Comparison of ENCODE assay signal across 21 cellular contexts in genomic region chr6:111834356-111834755, GRCh38. TPM values are rescaled to one million over a fixed set of nuclear protein-coding genes. Genes with fewer than 3 reads are reported as not detected.
A peak's percentile ranks its signal among the peaks of the same experiment; 100 is the strongest.
DNase-seq lines count a peak whose midpoint lies in the region; ATAC-seq, FAIRE-seq and TF ChIP-seq lines count a peak whose summit lies in the region.
"Had no signal": no experiment of that assay in that cellular context is flagged by ENCODE, and none has a peak within 500 bp of the region (broad histone marks: within the 10 kb centered on the region; RNA-seq: fewer than 3 reads in every experiment).

No MANE protein-coding gene starts in this region.

- peaks cover 66% of the 10 kb centered on the region for H3K4me1 Mint-ChIP-seq in activated naive CD4-positive, alpha-beta T cell treated with anti-CD3 and anti-CD28 coated beads, Interleukin-2, amount 10 ng/mL, durations not matched to agents 7 days and 5 days
- H3K4me1 Mint-ChIP-seq in T-helper 17 cell: peaks cover 69% of the 10 kb centered on the region
- peaks cover 41 to 63% of the 10 kb centered on the region in 2 donors for H3K4me1 Mint-ChIP-seq in stimulated activated naive B cell treated with anti-CD40 and anti-IgM and Interleukin-4, amounts not matched to agents 10 μg/mL and 1 μg/mL and 100 μg/mL, for 72 hours

- no peak overlapping the region for H3K56ac ChIP-seq in H1 (replicated peaks; ENCODE audit: insufficient read length, low read depth, low read length)

- peak overlapping the region; percentile 51; the same call in 1 of the 2 replicates for H2BK12ac ChIP-seq in H1 (ENCODE audit: low read depth, low read length)

- no peak for TF ChIP-seq POLR2A in H1 (IDR thresholded peaks at IDR 0.05; ENCODE audit: control extremely low read depth in 1 of 2, low read depth in 2 of 2, low read length in 2 of 2)

- no peak for TF ChIP-seq CTCF in H1 (IDR thresholded peaks at IDR 0.05; ENCODE audit: control extremely low read depth in 1 of 3, insufficient read depth in 1 of 3, low read depth in 1 of 3, low read length in 3 of 3)

- H4K5ac ChIP-seq in H1 (ENCODE audit: insufficient read length, low read depth, low read length): no peak overlapping the region

- H3K4me3 Mint-ChIP-seq in activated naive CD4-positive, alpha-beta T cell treated with anti-CD3 and anti-CD28 coated beads, Interleukin-2, amount 10 ng/mL, durations not matched to agents 7 days and 5 days: no peak overlapping the region
- H3K4me3 Mint-ChIP-seq in T-helper 17 cell: peak overlapping the region; percentile 36
- no peak overlapping the region for H3K4me3 Mint-ChIP-seq in stimulated activated naive B cell treated with anti-CD40 and anti-IgM and Interleukin-4, amounts not matched to agents 10 μg/mL and 1 μg/mL and 100 μg/mL, for 72 hours

- H3K36me3 Mint-ChIP-seq in activated naive CD4-positive, alpha-beta T cell treated with anti-CD3 and anti-CD28 coated beads, Interleukin-2, amount 10 ng/mL, durations not matched to agents 7 days and 5 days: peaks cover 59% of the 10 kb centered on the region
- peaks cover 12 to 33% of the 10 kb centered on the region in 2 donors for H3K36me3 Mint-ChIP-seq in activated naive CD4-positive, alpha-beta T cell treated with anti-CD3 and anti-CD28 coated beads, Interleukin-2, amount 50 U/mL, for 72 hours
- H3K36me3 Mint-ChIP-seq in T-helper 17 cell (ENCODE audit: low read depth): peaks cover 16% of the 10 kb centered on the region
- H3K36me3 Mint-ChIP-seq in stimulated activated naive B cell treated with anti-CD40 and anti-IgM and Interleukin-4, amounts not matched to agents 10 μg/mL and 1 μg/mL and 100 μg/mL, for 72 hours: peaks cover 44 to 46% of the 10 kb centered on the region in 2 donors

- no peaks in the 10 kb centered on the region for H3K27me3 ChIP-seq in H1 (replicated peaks in 1 of 4; ENCODE audit: control insufficient read depth in 3 of 4, extremely low read depth in 1 of 4, insufficient read depth in 3 of 4, low read length in 3 of 4)
- H3K27me3 ChIP-seq: BE2C, MG63 had no signal

- no peak overlapping the region for H3K18ac ChIP-seq in H1 (ENCODE audit: extremely low read depth, low read length)

- H3K27ac ChIP-seq in H1 (ENCODE audit: low read depth, low read length): no peak overlapping the region

- H3K14ac ChIP-seq in H1 (ENCODE audit: insufficient read length): no peak overlapping the region

- H3K79me2 ChIP-seq in H1 (ENCODE audit: control insufficient read depth in 1 of 2, insufficient read depth in 2 of 2, low read length in 2 of 2): no peaks in the 10 kb centered on the region; a peak in 1 of 4 replicates

- H2BK120ac ChIP-seq in H1 (replicated peaks; ENCODE audit: low read depth, low read length): no peak overlapping the region

- 89% methylated on average over 4 of the region's 4 CpGs; no CpG with 5 or more reads in 1 of the 2 experiments for WGBS in H1 (ENCODE audit: extremely low coverage in 1 of 2, insufficient coverage in 1 of 2, insufficient read length in 1 of 2, insufficient replicate concordance in 2 of 2, low coverage in 1 of 2, low lambda C conversion rate in 2 of 2, missing lambda C conversion rate in 1 of 2), 2 experiments

- H4K91ac ChIP-seq in H1 (replicated peaks; ENCODE audit: insufficient read length, low read length): no peak overlapping the region

- no peaks in the 10 kb centered on the region for H3K23me2 ChIP-seq in H1 (ENCODE audit: low read depth, low read length)

- H3K9me3 Mint-ChIP-seq in activated naive CD4-positive, alpha-beta T cell treated with anti-CD3 and anti-CD28 coated beads, Interleukin-2, amount 10 ng/mL, durations not matched to agents 7 days and 5 days: no peaks in the 10 kb centered on the region
- H3K9me3 Mint-ChIP-seq in activated naive CD4-positive, alpha-beta T cell treated with anti-CD3 and anti-CD28 coated beads, Interleukin-2, amount 50 U/mL, for 72 hours: no peaks in the 10 kb centered on the region
- peaks cover 0 to 3% of the 10 kb centered on the region in 2 donors for H3K9me3 Mint-ChIP-seq in stimulated activated naive B cell treated with anti-CD40 and anti-IgM and Interleukin-4, amounts not matched to agents 10 μg/mL and 1 μg/mL and 100 μg/mL, for 72 hours

- H3K9ac ChIP-seq in H1 (replicated peaks in 1 of 4; ENCODE audit: extremely low read depth in 1 of 4, low read depth in 3 of 4, low read length in 3 of 4): no peak overlapping the region

- H3K4me2 ChIP-seq in H1 (ENCODE audit: insufficient read depth in 1 of 2, low read depth in 2 of 2, low read length in 2 of 2): no peak overlapping the region

- POLR2A ChIA-PET in H1 (lab: Charles Lee; ENCODE audit: partially characterized antibody): interaction anchor here (0.6 kb wide), 1 partner anchor 16 kb away, joined by 3 read pairs; no protein-coding TSS in a partner anchor

- no peak overlapping the region for H2BK15ac ChIP-seq in H1 (ENCODE audit: low read length)

- H3K79me1 ChIP-seq in H1 (ENCODE audit: low read depth, low read length): no peaks in the 10 kb centered on the region; the same call in 1 of the 2 replicates

- H2BK5ac ChIP-seq in H1 (ENCODE audit: low read depth, low read length): 0 out of 2 replicates have a peak overlapping the region, but pooled peaks have one; percentile 26

- DNase-seq in activated naive CD4-positive, alpha-beta T cell treated with anti-CD3 and anti-CD28 coated beads, Interleukin-2, amount 10 ng/mL, durations not matched to agents 7 days and 5 days: no peak
- no peak for DNase-seq in activated naive CD4-positive, alpha-beta T cell treated with anti-CD3 and anti-CD28 coated beads, Interleukin-2, amount 50 U/mL, for 72 hours (ENCODE audit: low spot score in 2 of 2)
- no peak for DNase-seq in T-helper 17 cell
- DNase-seq in H1 (ENCODE audit: low read depth in 1 of 2, low spot score in 2 of 2): no peak
- DNase-seq in stimulated activated CD4-positive, alpha-beta T cell treated with anti-CD3 and anti-CD28 coated beads, Interleukin-15, amount 100 ng/mL, for 24 hours: no peak
- DNase-seq in stimulated activated naive B cell treated with anti-CD40 and anti-IgM and Interleukin-4, amounts not matched to agents 10 μg/mL and 1 μg/mL and 100 μg/mL, for 72 hours: no peak
- DNase-seq: BE2C, COR-L47, DMS153, EL, H7, KG1, MG63, NCI-H1105 treated with DMSO at 0.1 percent for 48 hours, NCI-H187 treated with DMSO at 0.1 percent for 48 hours, NCI-H2171, NCI-H446 treated with DMSO at 0.1 percent for 48 hours, NCI-H774, Right ventricle myocardium superior had no signal

- peaks cover 0 to 9% (median 1%) of the 10 kb centered on the region in 4 experiments; a peak in 2 of 7 replicates for H3K4me1 ChIP-seq in H1 (replicated peaks in 1 of 4; ENCODE audit: control insufficient read depth in 3 of 4, insufficient read depth in 4 of 4, low read length in 3 of 4)

- H3K4me3 ChIP-seq in H1 (ENCODE audit: extremely low read depth in 1 of 4, insufficient read depth in 2 of 4, low read depth in 3 of 4, low read length in 4 of 4): no peak overlapping the region
- H3K4me3 ChIP-seq: MG63 had no signal

- peak overlapping the region; percentile 53 for H3K27ac Mint-ChIP-seq in activated naive CD4-positive, alpha-beta T cell treated with anti-CD3 and anti-CD28 coated beads, Interleukin-2, amount 10 ng/mL, durations not matched to agents 7 days and 5 days
- H3K27ac Mint-ChIP-seq in activated naive CD4-positive, alpha-beta T cell treated with anti-CD3 and anti-CD28 coated beads, Interleukin-2, amount 50 U/mL, for 72 hours: peak overlapping the region in 1 of 2 donors; percentile 40
- no peak overlapping the region for H3K27ac Mint-ChIP-seq in T-helper 17 cell
- H3K27ac Mint-ChIP-seq in stimulated activated naive B cell treated with anti-CD40 and anti-IgM and Interleukin-4, amounts not matched to agents 10 μg/mL and 1 μg/mL and 100 μg/mL, for 72 hours: no peak overlapping the region

- H3K4ac ChIP-seq in H1 (replicated peaks; ENCODE audit: insufficient read length, low read depth, low read length): no peak overlapping the region

- H3K23ac ChIP-seq in H1 (ENCODE audit: insufficient read length): no peak overlapping the region

- H3K36me3 ChIP-seq in H1 (ENCODE audit: control insufficient read depth in 2 of 4, insufficient read depth in 4 of 4, low read length in 3 of 4): no peaks in the 10 kb centered on the region
- H3K36me3 ChIP-seq: BE2C, MG63 had no signal

- peaks cover 2 to 3% of the 10 kb centered on the region in 2 experiments for H4K20me1 ChIP-seq in H1 (replicated peaks in 1 of 2; ENCODE audit: control insufficient read depth in 1 of 2, insufficient read depth in 2 of 2, low read length in 2 of 2)

- no peak overlapping the region for H4K8ac ChIP-seq in H1 (ENCODE audit: extremely low read depth, insufficient read depth, low read length)

- TF ChIP-seq EP300 in H1 (IDR thresholded peaks at IDR 0.05; ENCODE audit: borderline replicate concordance in 1 of 2, low read depth in 2 of 2, low read length in 2 of 2): no peak

- no peak for TF ChIP-seq RAD21 in H1 (IDR thresholded peaks at IDR 0.05 in 1 of 2, conservative IDR thresholded peaks at IDR 0.05 in 1 of 2; ENCODE audit: low read depth in 2 of 2, low read length in 2 of 2)

- H3K27me3 Mint-ChIP-seq in activated naive CD4-positive, alpha-beta T cell treated with anti-CD3 and anti-CD28 coated beads, Interleukin-2, amount 10 ng/mL, durations not matched to agents 7 days and 5 days: no peaks in the 10 kb centered on the region
- H3K27me3 Mint-ChIP-seq in T-helper 17 cell: no peaks in the 10 kb centered on the region
- no peaks in the 10 kb centered on the region for H3K27me3 Mint-ChIP-seq in stimulated activated naive B cell treated with anti-CD40 and anti-IgM and Interleukin-4, amounts not matched to agents 10 μg/mL and 1 μg/mL and 100 μg/mL, for 72 hours

- no peak for FAIRE-seq in H1 (lab: Jason Lieb, UNC)

- ATAC-seq in activated naive CD4-positive, alpha-beta T cell treated with anti-CD3 and anti-CD28 coated beads, Interleukin-2, amount 50 U/mL, for 72 hours: no peak
- ATAC-seq in T-helper 17 cell: no peak
- no peak for ATAC-seq in GM21529 (IDR thresholded peaks at IDR 0.05; ENCODE audit: unreplicated experiment)
- ATAC-seq in stimulated activated naive B cell treated with anti-CD40 and anti-IgM and Interleukin-4, amounts not matched to agents 10 μg/mL and 1 μg/mL and 100 μg/mL, for 72 hours (replicated peaks): no peak
- ATAC-seq: Panc1 had no signal

- H3K9me3 ChIP-seq in T-helper 17 cell (ENCODE audit: control insufficient read depth, low read length, poor library complexity, severe bottlenecking) (no peaks in the 10 kb centered on the region), H1 (ENCODE audit: insufficient read depth in 2 of 2, low read depth in 1 of 2, low read length in 1 of 2) (no peaks in the 10 kb centered on the region)
- H3K9me3 ChIP-seq: BE2C, MG63 had no signal

- no peak overlapping the region for H2BK20ac ChIP-seq in H1 (ENCODE audit: low read length)

- H2AFZ ChIP-seq in H1 (ENCODE audit: low read length): no peak overlapping the region

- CTCF ChIA-PET in activated naive CD4-positive, alpha-beta T cell treated with anti-CD3 and anti-CD28 coated beads, Interleukin-2, amount 10 ng/mL, durations not matched to agents 7 days and 5 days (lab: Charles Lee): no interaction called here
- CTCF ChIA-PET in H1 (lab: Charles Lee; ENCODE audit: partially characterized antibody): interaction anchor here (0.6 to 1.5 kb wide), 2 partner anchors 10 to 11 kb away, joined by 3 read pairs; no protein-coding TSS in a partner anchor

- H2AK5ac ChIP-seq in H1 (ENCODE audit: low read depth, low read length): peak overlapping the region; percentile 61; the same call in 1 of the 2 replicates

RNA-seq across cellular contexts. Expression of gene FYN, which starts 38.9 kb away (rescaled TPM):
- total RNA-seq in activated naive CD4-positive, alpha-beta T cell treated with anti-CD3 and anti-CD28 coated beads, Interleukin-2, amount 50 U/mL, for 72 hours: 100 to 1,000 TPM; 287 to 304 TPM
- total RNA-seq in T-helper 17 cell: 100 to 1,000 TPM; 455 to 472 TPM
- 92.5 and 97.2 TPM in 2 replicates for total RNA-seq in H1 (2021; fragmentation: NEBNext Ultra II Directional; extraction: Animal tissue kit (Norgen Biotek cat#: 25700))
- polyA plus RNA-seq in H1 (2011; rRNA removed): 46.8 and 79.6 TPM in 2 replicates
- polyA plus RNA-seq in H1 (2011; cell fraction: cytosol; rRNA removed): 69.4 TPM
- 110 TPM for polyA plus RNA-seq in H1 (2011; cell fraction: nucleus; rRNA removed)
- 87.4 to 117 TPM (median 95.3 TPM) in 4 replicates for polyA plus RNA-seq in H1 (2012, experiment 1 of 2)
- 21.2 TPM for polyA plus RNA-seq in H1 (2012, experiment 2 of 2)
- polyA plus RNA-seq in H1 (2013, experiment 1 of 2): 59.2 TPM
- polyA plus RNA-seq in H1 (2013, experiment 2 of 2): 58.6 TPM
- 74.0 and 105 TPM in 2 replicates for polyA minus RNA-seq in H1 (2011; rRNA and poly(A)+ RNA removed)
- polyA minus RNA-seq in H1 (2011; cell fraction: cytosol; rRNA and poly(A)+ RNA removed): 39.4 TPM
- 81.6 TPM for polyA minus RNA-seq in H1 (2011; cell fraction: nucleus; rRNA and poly(A)+ RNA removed)
